Comparison of ENCODE assay signal across 12 cellular contexts in genomic region chr16:69495821-69496220, GRCh38.
"Had no signal": no experiment of that assay in that cellular context is flagged by ENCODE, and none has a peak within 500 bp of the region (broad histone marks: within the 10 kb centered on the region; RNA-seq: fewer than 3 reads in every experiment).

No MANE protein-coding gene starts in this region.

- H3K27me3 Mint-ChIP-seq: activated CD4-positive, alpha-beta memory T cell treated with anti-CD3 and anti-CD28 coated beads for 36 hours; activated naive CD8-positive, alpha-beta T cell; stimulated activated memory B cell treated with anti-CD40 and anti-IgM and Interleukin-4, amounts not matched to agents 10 μg/mL and 1 μg/mL and 100 μg/mL, for 72 hours had no signal

- H3K36me3 Mint-ChIP-seq: activated CD4-positive, alpha-beta memory T cell treated with anti-CD3 and anti-CD28 coated beads for 36 hours; activated naive CD8-positive, alpha-beta T cell; stimulated activated memory B cell treated with anti-CD40 and anti-IgM and Interleukin-4, amounts not matched to agents 10 μg/mL and 1 μg/mL and 100 μg/mL, for 72 hours had no signal

- H3K9me3 ChIP-seq: esophagus muscularis mucosa, pancreas, upper lobe of left lung had no signal

- H3K36me3 ChIP-seq: esophagus muscularis mucosa, pancreas, upper lobe of left lung had no signal

- H3K27me3 ChIP-seq: dorsolateral prefrontal cortex, esophagus muscularis mucosa, pancreas, upper lobe of left lung had no signal

- H3K4me1 ChIP-seq: esophagus muscularis mucosa, pancreas, upper lobe of left lung had no signal

- H3K27ac ChIP-seq: esophagus muscularis mucosa, pancreas, upper lobe of left lung had no signal

- H3K4me3 Mint-ChIP-seq: activated CD4-positive, alpha-beta memory T cell treated with anti-CD3 and anti-CD28 coated beads for 36 hours; activated naive CD8-positive, alpha-beta T cell; stimulated activated memory B cell treated with anti-CD40 and anti-IgM and Interleukin-4, amounts not matched to agents 10 μg/mL and 1 μg/mL and 100 μg/mL, for 72 hours had no signal

- ATAC-seq: pancreas; stimulated activated memory B cell treated with anti-CD40 and anti-IgM and Interleukin-4, amounts not matched to agents 10 μg/mL and 1 μg/mL and 100 μg/mL, for 72 hours had no signal

- DNase-seq: activated CD4-positive, alpha-beta memory T cell treated with anti-CD3 and anti-CD28 coated beads for 36 hours; activated CD4-positive, alpha-beta T cell treated with anti-CD3 and anti-CD28 coated beads for 1 hour; activated gamma-delta T cell; activated T-cell treated with anti-CD3 and anti-CD28 coated beads, Interleukin-2, amount 50 U/mL, for 48 hours; dorsolateral prefrontal cortex; glutamatergic neuron; pancreas; retina; upper lobe of left lung had no signal

- H3K27ac Mint-ChIP-seq: activated CD4-positive, alpha-beta memory T cell treated with anti-CD3 and anti-CD28 coated beads for 36 hours; activated naive CD8-positive, alpha-beta T cell had no signal

- H3K4me3 ChIP-seq: dorsolateral prefrontal cortex, esophagus muscularis mucosa, pancreas, upper lobe of left lung had no signal

- H3K9me3 Mint-ChIP-seq: activated CD4-positive, alpha-beta memory T cell treated with anti-CD3 and anti-CD28 coated beads for 36 hours had no signal
